ENCODE assay signal across 2 cellular contexts in genomic region chr3:53225651-53226050, GRCh38.
A peak's percentile ranks its signal among the peaks of the same experiment; 100 is the strongest.
TF ChIP-seq lines count a peak whose summit lies in the region.

No MANE protein-coding gene starts in this region.

TF ChIP-seq in HepG2, 621 proteins besides CTCF, POLR2A, EP300 and RAD21:
- TF ChIP-seq ZNF333 (CRISPR knock-in tag; IDR thresholded peaks at IDR 0.05; ENCODE audit: borderline replicate concordance) (no peak), TRIM24 (CRISPR knock-in tag; IDR thresholded peaks at IDR 0.05) (no peak), ZNF460 (CRISPR knock-in tag; IDR thresholded peaks at IDR 0.05; ENCODE audit: borderline replicate concordance) (no peak), ZNF3 (CRISPR knock-in tag; IDR thresholded peaks at IDR 0.05) (no peak), KDM5A (IDR thresholded peaks at IDR 0.05; ENCODE audit: borderline replicate concordance, low read length) (no peak), IRF9 (CRISPR knock-in tag; IDR thresholded peaks at IDR 0.05; ENCODE audit: borderline replicate concordance) (no peak), CHD2 (IDR thresholded peaks at IDR 0.05; ENCODE audit: low read depth, low read length) (no peak), ZNF558 (CRISPR knock-in tag; IDR thresholded peaks at IDR 0.05; ENCODE audit: borderline replicate concordance) (no peak), KIAA2018 (CRISPR knock-in tag; IDR thresholded peaks at IDR 0.05; ENCODE audit: borderline replicate concordance) (no peak), TBP (CRISPR knock-in tag; IDR thresholded peaks at IDR 0.05) (no peak), ARNT (IDR thresholded peaks at IDR 0.05) (no peak)

TF ChIP-seq in GM12878, 131 proteins besides CTCF, POLR2A, EP300 and RAD21:
- TF ChIP-seq POLR2AphosphoS5 (IDR thresholded peaks at IDR 0.05; ENCODE audit: low read length), result 0 out of 2 replicates have a peak, but pooled peaks have one; percentile 1
- no peak for TF ChIP-seq ATF3 (IDR thresholded peaks at IDR 0.05; ENCODE audit: borderline replicate concordance, extremely low read depth, low read depth, low read length)
- no peak for TF ChIP-seq USF2 (IDR thresholded peaks at IDR 0.05; ENCODE audit: borderline replicate concordance, low read depth, low read length)
- TF ChIP-seq MAX (IDR thresholded peaks at IDR 0.05; ENCODE audit: low read depth, low read length), result no peak
- TF ChIP-seq NR2F1 (conservative IDR thresholded peaks at IDR 0.05), result no peak
TF ChIP-seq in GM12878: peak in this region for 1.
